8 cellular contexts compared by ENCODE assay signal in the genomic region with DNA sequence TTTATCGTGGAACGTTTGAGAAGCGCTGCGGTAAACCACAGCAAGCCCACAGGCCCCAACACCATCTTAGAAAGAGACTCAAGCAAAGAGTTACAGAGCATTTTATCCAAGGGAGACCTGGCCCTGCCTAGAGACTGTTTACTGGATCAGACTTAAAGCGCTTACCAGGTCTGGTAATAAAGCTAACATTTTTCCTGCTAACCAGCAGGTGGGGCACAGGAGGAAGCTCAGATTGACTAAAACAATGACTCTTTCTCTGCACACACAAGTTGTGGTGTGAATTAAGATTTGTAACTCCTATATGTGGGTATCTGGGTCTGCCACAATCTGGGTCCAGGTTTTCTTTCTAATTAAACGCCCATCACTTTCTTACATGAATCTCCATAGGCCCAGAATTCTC.
DNase-seq lines count a peak whose midpoint lies in the region; ATAC-seq and TF ChIP-seq lines count a peak whose summit lies in the region.

No MANE protein-coding gene starts in this region.

- H3K27ac Mint-ChIP-seq in GM23338 = no peak overlapping the region
- no peak overlapping the region for H3K27ac Mint-ChIP-seq in T-helper 2 cell treated with Interferon-gamma antibody and Interleukin-4, amounts not matched to agents 5 μg/mL and 100 μg/mL, for 36 hours

- CTCF ChIA-PET in AG04450 (lab: Charles Lee) = interaction anchor here (0.8 to 2.1 kb wide), 8 partner anchors 10 to 516 kb away, joined by 3 to 11 read pairs (median 4); no protein-coding TSS in a partner anchor

- H3K9me2 ChIP-seq in GM23338 (ENCODE audit: insufficient read depth) = peaks cover 4% of the 10 kb centered on the region; the same call in 1 of the 2 replicates
- no peaks in the 10 kb centered on the region for H3K9me2 ChIP-seq in OCI-LY1 (ENCODE audit: low read depth, low read length)

- peaks cover 7% of the 10 kb centered on the region; the same call in 1 of the 2 replicates for H3K4me1 ChIP-seq in GM23338 (ENCODE audit: insufficient read depth)
- no peaks in the 10 kb centered on the region for H3K4me1 ChIP-seq in OCI-LY1 (ENCODE audit: insufficient read depth, low read length, severe bottlenecking)

- H3K9ac ChIP-seq in OCI-LY1 (ENCODE audit: low read length) = no peak overlapping the region

- H3K4me3 ChIP-seq in AG04450 (ENCODE audit: low read depth, low read length) = no peak overlapping the region
- no peak overlapping the region for H3K4me3 ChIP-seq in GM23338
- no peak overlapping the region for H3K4me3 ChIP-seq in OCI-LY1 (ENCODE audit: low read depth, low read length, poor library complexity, severe bottlenecking)
- H3K4me3 ChIP-seq in fibroblast of pulmonary artery (replicated peaks; ENCODE audit: low read depth, low read length) = no peak overlapping the region

- H3K9me3 Mint-ChIP-seq in GM23338 = no peaks in the 10 kb centered on the region
- H3K9me3 Mint-ChIP-seq in T-helper 2 cell treated with Interferon-gamma antibody and Interleukin-4, amounts not matched to agents 5 μg/mL and 100 μg/mL, for 36 hours = no peaks in the 10 kb centered on the region

- peak overlapping the region; percentile 44; the same call in 1 of the 2 replicates for H2AFZ ChIP-seq in GM23338
- no peak overlapping the region for H2AFZ ChIP-seq in OCI-LY1 (ENCODE audit: low read length)

- peaks cover 7% of the 10 kb centered on the region for H3K4me1 Mint-ChIP-seq in GM23338
- H3K4me1 Mint-ChIP-seq in T-helper 2 cell treated with Interferon-gamma antibody and Interleukin-4, amounts not matched to agents 5 μg/mL and 100 μg/mL, for 36 hours (ENCODE audit: low read depth) = no peaks in the 10 kb centered on the region

- no peaks in the 10 kb centered on the region for H3F3A ChIP-seq in GM23338 (replicated peaks; ENCODE audit: low read depth)
- H3F3A ChIP-seq in OCI-LY1 (ENCODE audit: insufficient read depth, low read length) = no peaks in the 10 kb centered on the region

- H3K27ac ChIP-seq in AG04450 (ENCODE audit: low read depth, low read length) (no peak overlapping the region), GM23338 (ENCODE audit: low read depth) (no peak overlapping the region), OCI-LY1 (ENCODE audit: low read depth, low read length, poor library complexity, severe bottlenecking) (no peak overlapping the region)

- H3K4me2 ChIP-seq in GM23338 (no peak overlapping the region), OCI-LY1 (ENCODE audit: low read length) (no peak overlapping the region)

- no peaks in the 10 kb centered on the region for H3K36me3 Mint-ChIP-seq in GM23338 (ENCODE audit: low read depth)
- H3K36me3 Mint-ChIP-seq in T-helper 2 cell treated with Interferon-gamma antibody and Interleukin-4, amounts not matched to agents 5 μg/mL and 100 μg/mL, for 36 hours (ENCODE audit: low read depth) = no peaks in the 10 kb centered on the region

- H3K79me2 ChIP-seq in GM23338 (replicated peaks; ENCODE audit: insufficient read depth) (no peaks in the 10 kb centered on the region), OCI-LY1 (ENCODE audit: insufficient read depth, low read length) (no peaks in the 10 kb centered on the region)

- H3K9me3 ChIP-seq in AG04450 (ENCODE audit: control insufficient read depth, insufficient read depth, low read length) (no peaks in the 10 kb centered on the region), OCI-LY1 (ENCODE audit: low read length) (no peaks in the 10 kb centered on the region)

- H3K4me3 Mint-ChIP-seq in GM23338 = no peak overlapping the region
- no peak overlapping the region for H3K4me3 Mint-ChIP-seq in T-helper 2 cell treated with Interferon-gamma antibody and Interleukin-4, amounts not matched to agents 5 μg/mL and 100 μg/mL, for 36 hours

- POLR2A ChIA-PET in AG04450 (lab: Yijun Ruan, JAX) = no interaction called here

- DNase-seq in AG04450 (ENCODE audit: low read depth, low spot score) (no peak), GM23338 (ENCODE audit: low spot score) (peak; percentile 60), fibroblast of pulmonary artery (ENCODE audit: low read depth) (peak; percentile 60), NK-92 (lab: John Stamatoyannopoulos, UW; ENCODE audit: unreplicated experiment) (no peak)
- DNase-seq in stimulated activated CD4-positive, alpha-beta T cell treated with anti-CD3 and anti-CD28 coated beads, Interleukin-4, amount 100 ng/mL, for 24 hours = no peak
- no peak for DNase-seq in T-helper 2 cell treated with Interferon-gamma antibody and Interleukin-4, amounts not matched to agents 5 μg/mL and 100 μg/mL, for 36 hours (ENCODE audit: low spot score)

- peaks cover 9% of the 10 kb centered on the region for H3K27me3 Mint-ChIP-seq in GM23338 (ENCODE audit: insufficient read depth, low read depth, poor library complexity)
- H3K27me3 Mint-ChIP-seq in T-helper 2 cell treated with Interferon-gamma antibody and Interleukin-4, amounts not matched to agents 5 μg/mL and 100 μg/mL, for 36 hours (ENCODE audit: low read depth) = peaks cover 22% of the 10 kb centered on the region

- H4K20me1 ChIP-seq in GM23338 (replicated peaks; ENCODE audit: insufficient read depth) (no peaks in the 10 kb centered on the region), OCI-LY1 (ENCODE audit: insufficient read depth, low read length) (no peaks in the 10 kb centered on the region)

- peak; percentile 74 for ATAC-seq in GM23338
- ATAC-seq in HG02973 (IDR thresholded peaks at IDR 0.05; ENCODE audit: unreplicated experiment) = no peak

- peak; percentile 63 for TF ChIP-seq CTCF in AG04450 (IDR thresholded peaks at IDR 0.05; ENCODE audit: low read depth, low read length)
- peak; percentile 52 to 58 for TF ChIP-seq CTCF in GM23338 (conservative IDR thresholded peaks at IDR 0.05; ENCODE audit: low read depth in 2 of 2)
- TF ChIP-seq CTCF in OCI-LY1 (IDR thresholded peaks at IDR 0.05; ENCODE audit: low read length) = peak; percentile 48; the same call in 1 of the 2 replicates
- TF ChIP-seq CTCF in fibroblast of pulmonary artery (IDR thresholded peaks at IDR 0.05; ENCODE audit: low read length, missing control alignments) = peak; percentile 67

- H3K36me3 ChIP-seq in GM23338 (ENCODE audit: insufficient read depth) = no peaks in the 10 kb centered on the region
- H3K36me3 ChIP-seq in OCI-LY1 (ENCODE audit: insufficient read depth, low read length) = no peaks in the 10 kb centered on the region

- H3K27me3 ChIP-seq in AG04450 (ENCODE audit: control insufficient read depth, insufficient read depth, low read length) (peaks cover 74% of the 10 kb centered on the region), GM23338 (ENCODE audit: insufficient read depth) (no peaks in the 10 kb centered on the region), OCI-LY1 (ENCODE audit: insufficient read depth, low read length) (no peaks in the 10 kb centered on the region)

TF ChIP-seq in GM23338, 12 proteins besides CTCF, POLR2A, EP300 and RAD21 (continues in another document):
- TF ChIP-seq, protein P1, sequence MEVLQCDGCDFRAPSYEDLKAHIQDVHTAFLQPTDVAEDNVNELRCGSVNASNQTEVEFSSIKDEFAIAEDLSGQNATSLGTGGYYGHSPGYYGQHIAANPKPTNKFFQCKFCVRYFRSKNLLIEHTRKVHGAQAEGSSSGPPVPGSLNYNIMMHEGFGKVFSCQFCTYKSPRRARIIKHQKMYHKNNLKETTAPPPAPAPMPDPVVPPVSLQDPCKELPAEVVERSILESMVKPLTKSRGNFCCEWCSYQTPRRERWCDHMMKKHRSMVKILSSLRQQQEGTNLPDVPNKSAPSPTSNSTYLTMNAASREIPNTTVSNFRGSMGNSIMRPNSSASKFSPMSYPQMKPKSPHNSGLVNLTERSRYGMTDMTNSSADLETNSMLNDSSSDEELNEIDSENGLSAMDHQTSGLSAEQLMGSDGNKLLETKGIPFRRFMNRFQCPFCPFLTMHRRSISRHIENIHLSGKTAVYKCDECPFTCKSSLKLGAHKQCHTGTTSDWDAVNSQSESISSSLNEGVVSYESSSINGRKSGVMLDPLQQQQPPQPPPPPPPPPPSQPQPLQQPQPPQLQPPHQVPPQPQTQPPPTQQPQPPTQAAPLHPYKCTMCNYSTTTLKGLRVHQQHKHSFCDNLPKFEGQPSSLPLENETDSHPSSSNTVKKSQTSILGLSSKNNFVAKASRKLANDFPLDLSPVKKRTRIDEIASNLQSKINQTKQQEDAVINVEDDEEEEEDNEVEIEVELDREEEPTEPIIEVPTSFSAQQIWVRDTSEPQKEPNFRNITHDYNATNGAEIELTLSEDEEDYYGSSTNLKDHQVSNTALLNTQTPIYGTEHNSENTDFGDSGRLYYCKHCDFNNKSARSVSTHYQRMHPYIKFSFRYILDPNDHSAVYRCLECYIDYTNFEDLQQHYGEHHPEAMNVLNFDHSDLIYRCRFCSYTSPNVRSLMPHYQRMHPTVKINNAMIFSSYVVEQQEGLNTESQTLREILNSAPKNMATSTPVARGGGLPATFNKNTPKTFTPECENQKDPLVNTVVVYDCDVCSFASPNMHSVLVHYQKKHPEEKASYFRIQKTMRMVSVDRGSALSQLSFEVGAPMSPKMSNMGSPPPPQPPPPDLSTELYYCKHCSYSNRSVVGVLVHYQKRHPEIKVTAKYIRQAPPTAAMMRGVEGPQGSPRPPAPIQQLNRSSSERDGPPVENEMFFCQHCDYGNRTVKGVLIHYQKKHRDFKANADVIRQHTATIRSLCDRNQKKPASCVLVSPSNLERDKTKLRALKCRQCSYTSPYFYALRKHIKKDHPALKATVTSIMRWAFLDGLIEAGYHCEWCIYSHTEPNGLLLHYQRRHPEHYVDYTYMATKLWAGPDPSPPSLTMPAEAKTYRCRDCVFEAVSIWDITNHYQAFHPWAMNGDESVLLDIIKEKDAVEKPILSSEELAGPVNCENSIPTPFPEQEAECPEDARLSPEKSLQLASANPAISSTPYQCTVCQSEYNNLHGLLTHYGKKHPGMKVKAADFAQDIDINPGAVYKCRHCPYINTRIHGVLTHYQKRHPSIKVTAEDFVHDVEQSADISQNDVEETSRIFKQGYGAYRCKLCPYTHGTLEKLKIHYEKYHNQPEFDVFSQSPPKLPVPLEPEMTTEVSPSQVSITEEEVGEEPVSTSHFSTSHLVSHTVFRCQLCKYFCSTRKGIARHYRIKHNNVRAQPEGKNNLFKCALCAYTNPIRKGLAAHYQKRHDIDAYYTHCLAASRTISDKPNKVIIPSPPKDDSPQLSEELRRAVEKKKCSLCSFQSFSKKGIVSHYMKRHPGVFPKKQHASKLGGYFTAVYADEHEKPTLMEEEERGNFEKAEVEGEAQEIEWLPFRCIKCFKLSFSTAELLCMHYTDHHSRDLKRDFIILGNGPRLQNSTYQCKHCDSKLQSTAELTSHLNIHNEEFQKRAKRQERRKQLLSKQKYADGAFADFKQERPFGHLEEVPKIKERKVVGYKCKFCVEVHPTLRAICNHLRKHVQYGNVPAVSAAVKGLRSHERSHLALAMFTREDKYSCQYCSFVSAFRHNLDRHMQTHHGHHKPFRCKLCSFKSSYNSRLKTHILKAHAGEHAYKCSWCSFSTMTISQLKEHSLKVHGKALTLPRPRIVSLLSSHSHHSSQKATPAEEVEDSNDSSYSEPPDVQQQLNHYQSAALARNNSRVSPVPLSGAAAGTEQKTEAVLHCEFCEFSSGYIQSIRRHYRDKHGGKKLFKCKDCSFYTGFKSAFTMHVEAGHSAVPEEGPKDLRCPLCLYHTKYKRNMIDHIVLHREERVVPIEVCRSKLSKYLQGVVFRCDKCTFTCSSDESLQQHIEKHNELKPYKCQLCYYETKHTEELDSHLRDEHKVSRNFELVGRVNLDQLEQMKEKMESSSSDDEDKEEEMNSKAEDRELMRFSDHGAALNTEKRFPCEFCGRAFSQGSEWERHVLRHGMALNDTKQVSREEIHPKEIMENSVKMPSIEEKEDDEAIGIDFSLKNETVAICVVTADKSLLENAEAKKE (CRISPR knock-in tag; IDR thresholded peaks at IDR 0.05) = no peak

Comparison
In these comparisons a context has a peak if more than half of its experiments do, and no peak if none do; other contexts are left out.
1. DNase-seq: peak in GM23338 (single experiment) and fibroblast of pulmonary artery (single experiment); none in AG04450 (single experiment), NK-92 (single experiment), stimulated activated CD4-positive, alpha-beta T cell treated with anti-CD3 and anti-CD28 coated beads, Interleukin-4, amount 100 ng/mL, for 24 hours (single experiment) and T-helper 2 cell treated with Interferon-gamma antibody and Interleukin-4, amounts not matched to agents 5 μg/mL and 100 μg/mL, for 36 hours (single experiment).
2. Peak in every context shown above with its lines, with median percentiles within 50 percentile points of each other: CTCF ChIP-seq.